ENCODE assay signal across 1 cellular context in genomic region chr6:140846518-140847277, GRCh38.
TF ChIP-seq lines count a peak whose summit lies in the region.

No MANE protein-coding gene starts in this region.

TF ChIP-seq in SK-N-SH treated with all-trans-retinoic acid at 6 μM for 48 hours, 23 proteins besides CTCF, POLR2A, EP300 and RAD21 (continued from another document):
- TF ChIP-seq, protein P1, sequence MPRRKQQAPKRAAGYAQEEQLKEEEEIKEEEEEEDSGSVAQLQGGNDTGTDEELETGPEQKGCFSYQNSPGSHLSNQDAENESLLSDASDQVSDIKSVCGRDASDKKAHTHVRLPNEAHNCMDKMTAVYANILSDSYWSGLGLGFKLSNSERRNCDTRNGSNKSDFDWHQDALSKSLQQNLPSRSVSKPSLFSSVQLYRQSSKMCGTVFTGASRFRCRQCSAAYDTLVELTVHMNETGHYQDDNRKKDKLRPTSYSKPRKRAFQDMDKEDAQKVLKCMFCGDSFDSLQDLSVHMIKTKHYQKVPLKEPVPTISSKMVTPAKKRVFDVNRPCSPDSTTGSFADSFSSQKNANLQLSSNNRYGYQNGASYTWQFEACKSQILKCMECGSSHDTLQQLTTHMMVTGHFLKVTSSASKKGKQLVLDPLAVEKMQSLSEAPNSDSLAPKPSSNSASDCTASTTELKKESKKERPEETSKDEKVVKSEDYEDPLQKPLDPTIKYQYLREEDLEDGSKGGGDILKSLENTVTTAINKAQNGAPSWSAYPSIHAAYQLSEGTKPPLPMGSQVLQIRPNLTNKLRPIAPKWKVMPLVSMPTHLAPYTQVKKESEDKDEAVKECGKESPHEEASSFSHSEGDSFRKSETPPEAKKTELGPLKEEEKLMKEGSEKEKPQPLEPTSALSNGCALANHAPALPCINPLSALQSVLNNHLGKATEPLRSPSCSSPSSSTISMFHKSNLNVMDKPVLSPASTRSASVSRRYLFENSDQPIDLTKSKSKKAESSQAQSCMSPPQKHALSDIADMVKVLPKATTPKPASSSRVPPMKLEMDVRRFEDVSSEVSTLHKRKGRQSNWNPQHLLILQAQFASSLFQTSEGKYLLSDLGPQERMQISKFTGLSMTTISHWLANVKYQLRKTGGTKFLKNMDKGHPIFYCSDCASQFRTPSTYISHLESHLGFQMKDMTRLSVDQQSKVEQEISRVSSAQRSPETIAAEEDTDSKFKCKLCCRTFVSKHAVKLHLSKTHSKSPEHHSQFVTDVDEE (CRISPR knock-in tag; IDR thresholded peaks at IDR 0.05): no peak
- no peak for TF ChIP-seq ISL1 (CRISPR knock-in tag; IDR thresholded peaks at IDR 0.05)
